18 cellular contexts compared by ENCODE assay signal in the genomic region with DNA sequence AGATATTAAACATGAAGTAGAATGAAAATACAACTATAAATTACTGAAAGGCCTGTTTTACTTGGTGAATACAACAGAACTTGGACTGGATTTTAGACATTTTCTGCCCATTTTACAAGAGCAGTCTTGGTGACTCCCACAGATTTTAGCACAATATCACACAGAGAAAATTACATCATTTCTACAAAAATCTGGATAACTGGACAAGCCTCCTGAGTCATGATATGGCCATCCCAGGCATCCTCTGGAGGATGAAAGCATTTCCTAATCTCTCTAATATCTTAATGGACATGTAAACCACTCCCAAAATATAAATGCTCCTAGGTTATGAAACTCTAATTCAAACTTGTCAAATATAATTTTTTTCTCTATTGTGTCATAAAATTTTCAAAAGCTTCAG.
"Had no signal": no experiment of that assay in that cellular context is flagged by ENCODE, and none has a peak within 500 bp of the region (broad histone marks: within the 10 kb centered on the region; RNA-seq: fewer than 3 reads in every experiment).

No MANE protein-coding gene starts in this region.

- H3K27me3 ChIP-seq: brain microvascular endothelial cell, neutrophil, right atrium auricular region, suprapubic skin had no signal

- H3K36me3 ChIP-seq: brain microvascular endothelial cell, neutrophil, right atrium auricular region, suprapubic skin had no signal

- H3K9me3 ChIP-seq: neutrophil, right atrium auricular region, suprapubic skin had no signal

- DNase-seq: activated B cell treated with CpG ODN at 0.5 μM for 24 hours; activated CD4-positive, alpha-beta T cell treated with anti-CD3 and anti-CD28 coated beads, Interleukin-2, amount 10 ng/mL, durations not matched to agents 7 days and 5 days; activated CD8-positive, alpha-beta memory T cell treated with anti-CD3 and anti-CD28 coated beads, Interleukin-2, amount 50 U/mL, for 48 hours; activated gamma-delta T cell; activated T-cell treated with anti-CD3 and anti-CD28 coated beads, Interleukin-2, amount 50 U/mL, for 72 hours; brain microvascular endothelial cell; effector memory CD8-positive, alpha-beta T cell; glutamatergic neuron; mesendoderm; natural killer cell; small intestine; stimulated activated CD4-positive, alpha-beta T cell treated with anti-CD3 and anti-CD28 coated beads, Interleukin-4, amount 100 ng/mL, for 4 hours; stimulated activated CD8-positive, alpha-beta memory T cell treated with anti-CD3 and anti-CD28 coated beads, Interleukin-4, amount 100 ng/mL, for 48 hours; stimulated activated naive CD4-positive, alpha-beta T cell treated with Interleukin-2 at 50 U/mL for 16 hours; T-helper 2 cell had no signal

- H3K4me3 ChIP-seq: right atrium auricular region, suprapubic skin had no signal

- H3K27ac ChIP-seq: brain microvascular endothelial cell, neutrophil, right atrium auricular region, suprapubic skin had no signal

- ATAC-seq: activated T-cell treated with anti-CD3 and anti-CD28 coated beads, Interleukin-2, amount 50 U/mL, for 72 hours; effector memory CD8-positive, alpha-beta T cell; natural killer cell had no signal

- H3K4me1 ChIP-seq: right atrium auricular region, suprapubic skin had no signal
